ENCODE assay signal across 6 cellular contexts in genomic region chr10:125192620-125193019, GRCh38.
"Had no signal": no experiment of that assay in that cellular context is flagged by ENCODE, and none has a peak within 500 bp of the region (broad histone marks: within the 10 kb centered on the region; RNA-seq: fewer than 3 reads in every experiment).

No MANE protein-coding gene starts in this region.

- H3K4me3 ChIP-seq: GM23338 had no signal

- H3K9me3 Mint-ChIP-seq: GM23338, H9, HFFc6 had no signal

- DNase-seq: H9, HCEC 1CT, HFFc6, IMR-90, KBM-7 had no signal

- H3K4me3 Mint-ChIP-seq: GM23338, H9, HFFc6 had no signal

- H3K27ac Mint-ChIP-seq: GM23338, H9, HFFc6 had no signal
